In genomic region chr10:46284286-46285229, GRCh38 we compare ENCODE assay signal across 8 cellular contexts. TPM values are rescaled to one million over a fixed set of nuclear protein-coding genes. Genes with fewer than 3 reads are reported as not detected.
A peak's percentile ranks its signal among the peaks of the same experiment; 100 is the strongest.
DNase-seq lines count a peak whose midpoint lies in the region; ATAC-seq and TF ChIP-seq lines count a peak whose summit lies in the region.

No MANE protein-coding gene starts in this region.

- no peak for TF ChIP-seq CTCF in DOHH2 (IDR thresholded peaks at IDR 0.05; ENCODE audit: low read depth, low read length, poor library complexity, severe bottlenecking)
- TF ChIP-seq CTCF in ovary (IDR thresholded peaks at IDR 0.05) = no peak
- TF ChIP-seq CTCF in tibial artery (IDR thresholded peaks at IDR 0.05) = no peak

- DNase-seq in KBM-7 (peak; percentile 89), SK-N-DZ (ENCODE audit: low spot score) (peak; percentile 51), head of caudate nucleus (peak; percentile 50 to 94 (median 87)), ovary (peak; percentile 67 to 87 (median 75)), tibial artery (peak; percentile 82 to 93)

- peaks cover 24% of the 10 kb centered on the region for H3K27me3 ChIP-seq in DOHH2 (ENCODE audit: control insufficient read depth, low read length)
- no peaks in the 10 kb centered on the region for H3K27me3 ChIP-seq in ovary
- H3K27me3 ChIP-seq in tibial artery = no peaks in the 10 kb centered on the region

- no peaks in the 10 kb centered on the region for H4K20me1 ChIP-seq in DOHH2 (ENCODE audit: control insufficient read depth, insufficient read depth, low read depth, low read length)

- H3K27ac ChIP-seq in DOHH2 (ENCODE audit: low read depth, low read length) (no peak overlapping the region), ovary (no peak overlapping the region), tibial artery (peak overlapping the region; percentile 80 to 91)

- H3K4me3 Mint-ChIP-seq in activated naive CD4-positive, alpha-beta T cell treated with anti-CD3 and anti-CD28 coated beads, Interleukin-2, amount 50 U/mL, for 24 hours = peak overlapping the region; percentile 86

- H3K9me3 ChIP-seq in DOHH2 (ENCODE audit: control insufficient read depth, insufficient read depth, low read length) = no peaks in the 10 kb centered on the region
- no peaks in the 10 kb centered on the region for H3K9me3 ChIP-seq in ovary
- no peaks in the 10 kb centered on the region for H3K9me3 ChIP-seq in tibial artery

- no peak for TF ChIP-seq EP300 in ovary (IDR thresholded peaks at IDR 0.05)

- peaks cover 24% of the 10 kb centered on the region for H3K4me1 ChIP-seq in DOHH2 (ENCODE audit: control insufficient read depth, low read length)
- peaks cover 4% of the 10 kb centered on the region for H3K4me1 ChIP-seq in ovary (ENCODE audit: insufficient read depth)
- H3K4me1 ChIP-seq in tibial artery = peaks cover 0 to 38% (median 17%) of the 10 kb centered on the region in 4 donors

- H3K36me3 Mint-ChIP-seq in activated naive CD4-positive, alpha-beta T cell treated with anti-CD3 and anti-CD28 coated beads, Interleukin-2, amount 50 U/mL, for 24 hours = no peaks in the 10 kb centered on the region

- peak overlapping the region; percentile 77 for H3K4me3 ChIP-seq in DOHH2 (ENCODE audit: low read length)
- peak overlapping the region; percentile 66 for H3K4me3 ChIP-seq in ovary
- H3K4me3 ChIP-seq in tibial artery = peak overlapping the region; percentile 75 to 76

- H3K27me3 Mint-ChIP-seq in activated naive CD4-positive, alpha-beta T cell treated with anti-CD3 and anti-CD28 coated beads, Interleukin-2, amount 50 U/mL, for 24 hours = no peaks in the 10 kb centered on the region

- TF ChIP-seq POLR2A in ovary (IDR thresholded peaks at IDR 0.05) = no peak

- 1 to 2% (median 1%) methylated on average over 76 to 82 of the region's 82 CpGs for WGBS in ovary, 3 donors

- no peaks in the 10 kb centered on the region for H3K9me2 ChIP-seq in DOHH2 (replicated peaks; ENCODE audit: control insufficient read depth, low read length)

- no peaks in the 10 kb centered on the region for H3F3A ChIP-seq in DOHH2 (ENCODE audit: control insufficient read depth, insufficient read depth)

- intact Hi-C loops in head of caudate nucleus (cut with DNase I) = no loop called here
- intact Hi-C loops in ovary (cut with DNase I) = loop anchor here in 2 of 4 donors (5.0 to 10.0 kb wide), 2 partner anchors 772 to 1100 kb away; partner anchors contain the start of gene ZNF488 (in 1 of the 2)
- intact Hi-C loops in tibial artery (cut with DNase I; ENCODE audit: low total_unique reads) = loop anchor here (5.0 kb wide), 1 partner anchor 177 kb away; no protein-coding TSS in a partner anchor

- peaks cover 23% of the 10 kb centered on the region for H3K4me1 Mint-ChIP-seq in activated naive CD4-positive, alpha-beta T cell treated with anti-CD3 and anti-CD28 coated beads, Interleukin-2, amount 50 U/mL, for 24 hours

- H3K36me3 ChIP-seq in DOHH2 (ENCODE audit: control insufficient read depth, low read length) (no peaks in the 10 kb centered on the region), ovary (no peaks in the 10 kb centered on the region), tibial artery (no peaks in the 10 kb centered on the region)

- in situ Hi-C loops in KBM-7 (cut with MboI; ENCODE audit: low pct_unique_long_range_greater_than_20kb, low sequenced_read_pairs) = loop anchor here (5.0 to 10.0 kb wide), 2 partner anchors 177 to 1100 kb away; partner anchors contain the start of gene ZNF488

- peak overlapping the region; percentile 33 for H3K27ac Mint-ChIP-seq in activated naive CD4-positive, alpha-beta T cell treated with anti-CD3 and anti-CD28 coated beads, Interleukin-2, amount 50 U/mL, for 24 hours

- peak; percentile 94 for ATAC-seq in GM21737 (IDR thresholded peaks at IDR 0.05; ENCODE audit: unreplicated experiment)

- no peaks in the 10 kb centered on the region for H3K9me3 Mint-ChIP-seq in activated naive CD4-positive, alpha-beta T cell treated with anti-CD3 and anti-CD28 coated beads, Interleukin-2, amount 50 U/mL, for 24 hours

- no peaks in the 10 kb centered on the region for H3K79me2 ChIP-seq in DOHH2 (ENCODE audit: control insufficient read depth, low read length)

- H3K4me2 ChIP-seq in DOHH2 (ENCODE audit: low read length) = peak overlapping the region; percentile 87

RNA-seq across cellular contexts. Expression of gene ANTXRL, which starts 2.2 kb away (rescaled TPM):
- not detected in 2 replicates for polyA plus RNA-seq in SK-N-DZ (2014; cell fraction: cytosol; rRNA removed)
- polyA plus RNA-seq in SK-N-DZ (2014; cell fraction: nucleus; rRNA removed) = not detected in 2 replicates
- under 1 TPM in 1 of 7 donors, not detected in 6; 0.51 TPM for total RNA-seq in ovary
- not detected for polyA plus RNA-seq in ovary

Comparison
In these comparisons a context has a peak if more than half of its experiments do, and no peak if none do; other contexts are left out.
1. H3K27ac ChIP-seq: peak in tibial artery (2 of 2); none in DOHH2 (single experiment) and ovary (0 of 2).
2. Peak in every context shown above with its lines, with median percentiles within 50 percentile points of each other: H3K4me3 ChIP-seq and DNase-seq.